7 cellular contexts compared by ENCODE assay signal in genomic region chr10:42866115-42866995, GRCh38.
A peak's percentile ranks its signal among the peaks of the same experiment; 100 is the strongest.
DNase-seq lines count a peak whose midpoint lies in the region; ATAC-seq and TF ChIP-seq lines count a peak whose summit lies in the region.

No MANE protein-coding gene starts in this region.

- peaks cover 27% of the 10 kb centered on the region for H3K27me3 Mint-ChIP-seq in activated T-helper 17 cell treated with anti-CD3 and anti-CD28 coated beads, Interleukin-2, amount 50 U/mL, for 72 hours
- peaks cover 7% of the 10 kb centered on the region for H3K27me3 Mint-ChIP-seq in neural progenitor cell (ENCODE audit: insufficient read depth, low read depth)

- no peaks in the 10 kb centered on the region for H3F3A ChIP-seq in neural progenitor cell (ENCODE audit: low read depth)

- H3K9ac ChIP-seq in neural progenitor cell: no peak overlapping the region

- peaks cover 15% of the 10 kb centered on the region for H3K27me3 ChIP-seq in neural progenitor cell
- peaks cover 3% of the 10 kb centered on the region for H3K27me3 ChIP-seq in thyroid gland

- 0 to 2% methylated on average over 11 to 39 of the region's 87 CpGs for WGBS in thyroid gland, 2 donors

- peak; percentile 79 for ATAC-seq in HG02759 (IDR thresholded peaks at IDR 0.05; ENCODE audit: unreplicated experiment)
- ATAC-seq in activated T-helper 17 cell treated with anti-CD3 and anti-CD28 coated beads, Interleukin-2, amount 50 U/mL, for 72 hours (replicated peaks): peak; percentile 61

- H4K20me1 ChIP-seq in neural progenitor cell (ENCODE audit: low read depth): no peaks in the 10 kb centered on the region

- H3K36me3 ChIP-seq in neural progenitor cell (no peaks in the 10 kb centered on the region), thyroid gland (no peaks in the 10 kb centered on the region)

- no peak overlapping the region for H3K27ac Mint-ChIP-seq in activated T-helper 17 cell treated with anti-CD3 and anti-CD28 coated beads, Interleukin-2, amount 50 U/mL, for 72 hours
- no peak overlapping the region for H3K27ac Mint-ChIP-seq in neural progenitor cell

- no peaks in the 10 kb centered on the region for H3K4me1 Mint-ChIP-seq in activated T-helper 17 cell treated with anti-CD3 and anti-CD28 coated beads, Interleukin-2, amount 50 U/mL, for 72 hours
- peaks cover 15% of the 10 kb centered on the region for H3K4me1 Mint-ChIP-seq in neural progenitor cell

- H3K4me1 ChIP-seq in neural progenitor cell: no peaks in the 10 kb centered on the region
- H3K4me1 ChIP-seq in thyroid gland: peaks cover 0 to 3% of the 10 kb centered on the region in 2 donors

- intact Hi-C loops in thyroid gland (cut with DNase I): loop anchor here (2.0 kb wide), 1 partner anchor 238 kb away; no protein-coding TSS in a partner anchor

- TF ChIP-seq CTCF in neural progenitor cell (IDR thresholded peaks at IDR 0.05) (peak; percentile 78), thyroid gland (IDR thresholded peaks at IDR 0.05) (peak; percentile 24 to 72 (median 44))

- H3K4me3 ChIP-seq in neural progenitor cell (no peak overlapping the region), thyroid gland (replicated peaks in 1 of 3) (no peak overlapping the region)

- H2AFZ ChIP-seq in neural progenitor cell (replicated peaks): peak overlapping the region; percentile 59

- no peaks in the 10 kb centered on the region for H3K36me3 Mint-ChIP-seq in activated T-helper 17 cell treated with anti-CD3 and anti-CD28 coated beads, Interleukin-2, amount 50 U/mL, for 72 hours (ENCODE audit: low read depth)
- H3K36me3 Mint-ChIP-seq in neural progenitor cell: no peaks in the 10 kb centered on the region

- peak overlapping the region; percentile 48 for H3K4me3 Mint-ChIP-seq in activated T-helper 17 cell treated with anti-CD3 and anti-CD28 coated beads, Interleukin-2, amount 50 U/mL, for 72 hours
- no peak overlapping the region for H3K4me3 Mint-ChIP-seq in neural progenitor cell

- H3K4me2 ChIP-seq in neural progenitor cell: peak overlapping the region; percentile 56

- H3K9me3 ChIP-seq in neural progenitor cell (ENCODE audit: low read depth): no peaks in the 10 kb centered on the region
- no peaks in the 10 kb centered on the region for H3K9me3 ChIP-seq in thyroid gland

- H3K79me2 ChIP-seq in neural progenitor cell (ENCODE audit: low read depth): no peaks in the 10 kb centered on the region

- H3K9me3 Mint-ChIP-seq in activated T-helper 17 cell treated with anti-CD3 and anti-CD28 coated beads, Interleukin-2, amount 50 U/mL, for 72 hours: no peaks in the 10 kb centered on the region
- peaks cover 4% of the 10 kb centered on the region for H3K9me3 Mint-ChIP-seq in neural progenitor cell

- DNase-seq in GM04503 (ENCODE audit: low read depth): peak; percentile 5
- peak; percentile 71 for DNase-seq in NOMO-1 treated with DMSO at 0.1 percent for 48 hours (lab: John Stamatoyannopoulos, UW; ENCODE audit: unreplicated experiment)
- DNase-seq in foreskin melanocyte: peak; percentile 33
- peak; percentile 94 for DNase-seq in neural progenitor cell (ENCODE audit: low spot score)
- DNase-seq in thyroid gland: peak; percentile 73 to 78

- no peak for TF ChIP-seq POLR2A in thyroid gland (IDR thresholded peaks at IDR 0.05)

- H3K27ac ChIP-seq in neural progenitor cell: no peak overlapping the region
- no peak overlapping the region for H3K27ac ChIP-seq in thyroid gland

Comparison
In these comparisons a context has a peak if more than half of its experiments do, and no peak if none do; other contexts are left out.
1. DNase-seq: peak in every context shown above with its lines; median percentile 94 in neural progenitor cell; 76 in thyroid gland; 71 in NOMO-1 treated with DMSO at 0.1 percent for 48 hours; 33 in foreskin melanocyte; 5 in GM04503.